ENCODE assay signal across 8 cellular contexts in genomic region chr12:11171145-11171952, GRCh38. TPM values are rescaled to one million over a fixed set of nuclear protein-coding genes. Genes with fewer than 3 reads are reported as not detected.
DNase-seq lines count a peak whose midpoint lies in the region; ATAC-seq and TF ChIP-seq lines count a peak whose summit lies in the region.

SMIM10L1 (plus strand) TSS chr12:11171194; CDS start chr12:11171357, 163 bp downstream.

- POLR2A ChIA-PET in CD4-positive, alpha-beta memory T cell (lab: Charles Lee; ENCODE audit: partially characterized antibody) = interaction anchor here (0.6 to 2.0 kb wide), 15 partner anchors 8 to 1186 kb away, joined by 3 to 16 read pairs (median 5); partner anchors contain the start of genes BORCS5 and GABARAPL1
- POLR2A ChIA-PET in activated CD4-positive, alpha-beta memory T cell treated with anti-CD3 and anti-CD28 coated beads, Interleukin-2, amount 10 ng/mL, durations not matched to agents 7 days and 5 days (lab: Charles Lee) = interaction anchor here (0.5 to 2.5 kb wide), 29 partner anchors 8 to 1191 kb away, joined by 3 to 19 read pairs (median 5); partner anchors contain the start of genes ETV6, GABARAPL1, MAGOHB and PRR4

- H3K27me3 Mint-ChIP-seq in CD4-positive, alpha-beta memory T cell = no peaks in the 10 kb centered on the region
- H3K27me3 Mint-ChIP-seq in activated CD4-positive, alpha-beta memory T cell treated with anti-CD3 and anti-CD28 coated beads, Interleukin-2, amount 10 ng/mL, durations not matched to agents 7 days and 5 days = no peaks in the 10 kb centered on the region

- peak; percentile 84 to 88 (median 87) for DNase-seq in CD4-positive, alpha-beta memory T cell
- DNase-seq in HK-2 (ENCODE audit: unreplicated experiment) (peak; percentile 91), NCI-H82 treated with DMSO at 0.1 percent for 48 hours (lab: John Stamatoyannopoulos, UW; ENCODE audit: unreplicated experiment) (peak; percentile 81), dorsolateral prefrontal cortex (peak; percentile 75 to 93 (median 90))
- peak; percentile 90 for DNase-seq in activated CD4-positive, alpha-beta memory T cell treated with anti-CD3 and anti-CD28 coated beads, Interleukin-2, amount 10 ng/mL, durations not matched to agents 7 days and 5 days
- DNase-seq in stimulated activated CD4-positive, alpha-beta T cell treated with anti-CD3 and anti-CD28 coated beads, Interleukin-4, amount 100 ng/mL, for 1 hour = peak; percentile 88

- peak within 1 kb of the TSS; percentile 98 to 100 (median 99) for H3K4me3 Mint-ChIP-seq in CD4-positive, alpha-beta memory T cell
- H3K4me3 Mint-ChIP-seq in activated CD4-positive, alpha-beta memory T cell treated with anti-CD3 and anti-CD28 coated beads, Interleukin-2, amount 10 ng/mL, durations not matched to agents 7 days and 5 days = peak within 1 kb of the TSS; percentile 91

- H3K4me1 ChIP-seq in CD4-positive, alpha-beta memory T cell (ENCODE audit: insufficient read depth, low read length) = peaks cover 51% of the 10 kb centered on the region
- H3K4me1 ChIP-seq in liver (ENCODE audit: control insufficient read depth in 4 of 4, insufficient read depth in 4 of 4, low read length in 3 of 4) = peaks cover 6 to 29% (median 15%) of the 10 kb centered on the region in 4 donors

- H3K27ac Mint-ChIP-seq in CD4-positive, alpha-beta memory T cell = peak within 1 kb of the TSS; percentile 97 to 99 (median 99)
- peak within 1 kb of the TSS; percentile 96 for H3K27ac Mint-ChIP-seq in activated CD4-positive, alpha-beta memory T cell treated with anti-CD3 and anti-CD28 coated beads, Interleukin-2, amount 10 ng/mL, durations not matched to agents 7 days and 5 days

- TF ChIP-seq CTCF in dorsolateral prefrontal cortex (IDR thresholded peaks at IDR 0.05 in 54 of 56, conservative IDR thresholded peaks at IDR 0.05 in 2 of 56; ENCODE audit: low read depth in 1 of 56, partially characterized antibody in 56 of 56) = peak in 29 of 56 donors; percentile 3 to 39 (median 23)
- no peak for TF ChIP-seq CTCF in liver (IDR thresholded peaks at IDR 0.05; ENCODE audit: low read depth, low read length, missing input control)

- H3K4me1 Mint-ChIP-seq in CD4-positive, alpha-beta memory T cell = peaks cover 44 to 81% (median 55%) of the 10 kb centered on the region in 4 donors
- H3K4me1 Mint-ChIP-seq in activated CD4-positive, alpha-beta memory T cell treated with anti-CD3 and anti-CD28 coated beads, Interleukin-2, amount 10 ng/mL, durations not matched to agents 7 days and 5 days = peaks cover 49% of the 10 kb centered on the region

- peak; percentile 97 for ATAC-seq in GM19455 (IDR thresholded peaks at IDR 0.05; ENCODE audit: unreplicated experiment)

- intact Hi-C loops in CD4-positive, alpha-beta memory T cell (cut with micrococcal nuclease) = loop anchor here (1.0 to 5.0 kb wide), 3 partner anchors 315 to 559 kb away; partner anchors contain the start of gene MAGOHB
- intact Hi-C loops in dorsolateral prefrontal cortex (cut with DNase I) = no loop called here

- H3K27me3 ChIP-seq in CD4-positive, alpha-beta memory T cell (ENCODE audit: insufficient read depth, low read length) = no peaks in the 10 kb centered on the region
- no peaks in the 10 kb centered on the region for H3K27me3 ChIP-seq in dorsolateral prefrontal cortex
- no peaks in the 10 kb centered on the region for H3K27me3 ChIP-seq in liver (ENCODE audit: control insufficient read depth in 4 of 4, insufficient read depth in 4 of 4, low read length in 3 of 4)

- under 1% methylated on average over 70 of the region's 70 CpGs for WGBS in liver

- H3K27ac ChIP-seq in CD4-positive, alpha-beta memory T cell (ENCODE audit: low read depth, low read length) = peak within 1 kb of the TSS; percentile 54
- peak within 1 kb of the TSS; percentile 80 to 100 (median 97) for H3K27ac ChIP-seq in dorsolateral prefrontal cortex
- H3K27ac ChIP-seq in liver (ENCODE audit: low read depth in 1 of 2, low read length in 2 of 2) = peak within 1 kb of the TSS; percentile 82 to 92

- peaks cover 33 to 42% of the 10 kb centered on the region in 2 donors for H3K36me3 Mint-ChIP-seq in CD4-positive, alpha-beta memory T cell
- peaks cover 57% of the 10 kb centered on the region for H3K36me3 Mint-ChIP-seq in activated CD4-positive, alpha-beta memory T cell treated with anti-CD3 and anti-CD28 coated beads, Interleukin-2, amount 10 ng/mL, durations not matched to agents 7 days and 5 days (ENCODE audit: low read depth)

- CTCF ChIA-PET in CD4-positive, alpha-beta memory T cell (lab: Charles Lee; ENCODE audit: partially characterized antibody) = interaction anchor here (0.8 to 2.5 kb wide), 4 partner anchors 8 to 401 kb away, joined by 3 to 11 read pairs (median 7); no protein-coding TSS in a partner anchor
- CTCF ChIA-PET in activated CD4-positive, alpha-beta memory T cell treated with anti-CD3 and anti-CD28 coated beads, Interleukin-2, amount 10 ng/mL, durations not matched to agents 7 days and 5 days (lab: Charles Lee) = interaction anchor here (0.9 to 2.0 kb wide), 6 partner anchors 10 to 421 kb away, joined by 3 to 8 read pairs (median 4); no protein-coding TSS in a partner anchor

- H3K9me3 ChIP-seq in CD4-positive, alpha-beta memory T cell (ENCODE audit: control insufficient read depth in 1 of 2, low read length in 2 of 2) = no peaks in the 10 kb centered on the region
- no peaks in the 10 kb centered on the region for H3K9me3 ChIP-seq in liver (ENCODE audit: control insufficient read depth in 4 of 4, low read length in 3 of 4)

- H3K9me3 Mint-ChIP-seq in CD4-positive, alpha-beta memory T cell = no peaks in the 10 kb centered on the region
- no peaks in the 10 kb centered on the region for H3K9me3 Mint-ChIP-seq in activated CD4-positive, alpha-beta memory T cell treated with anti-CD3 and anti-CD28 coated beads, Interleukin-2, amount 10 ng/mL, durations not matched to agents 7 days and 5 days

- TF ChIP-seq RAD21 in liver (IDR thresholded peaks at IDR 0.05) = peak; percentile 13 to 51

- H3K36me3 ChIP-seq in CD4-positive, alpha-beta memory T cell (ENCODE audit: insufficient read depth, low read length) = peaks cover 2% of the 10 kb centered on the region
- no peaks in the 10 kb centered on the region for H3K36me3 ChIP-seq in liver (ENCODE audit: control insufficient read depth in 4 of 4, insufficient read depth in 3 of 4, low read depth in 1 of 4, low read length in 3 of 4)

- H3K4me3 ChIP-seq in CD4-positive, alpha-beta memory T cell (ENCODE audit: low read length in 2 of 2) = peak within 1 kb of the TSS; percentile 70 to 95
- H3K4me3 ChIP-seq in dorsolateral prefrontal cortex (peak within 1 kb of the TSS; percentile 70 to 98 (median 89)), liver (ENCODE audit: low read depth in 1 of 3, low read length in 3 of 3) (peak within 1 kb of the TSS; percentile 71 to 98 (median 72))

- H3K9ac ChIP-seq in liver (ENCODE audit: low read depth in 1 of 2, low read length in 2 of 2) = peak within 1 kb of the TSS; percentile 81 to 94

TF ChIP-seq in liver, 16 proteins besides CTCF, POLR2A, EP300 and RAD21:
- peak; percentile 98 for TF ChIP-seq YY1 (IDR thresholded peaks at IDR 0.05)
- TF ChIP-seq FOXA1 (IDR thresholded peaks at IDR 0.05) = no peak
- no peak for TF ChIP-seq HNF4G (IDR thresholded peaks at IDR 0.05)
- no peak for TF ChIP-seq FOXA2 (IDR thresholded peaks at IDR 0.05)
- peak in 1 of 2 donors; percentile 40 for TF ChIP-seq JUND (IDR thresholded peaks at IDR 0.05)
- peak in 1 of 2 donors; percentile 49 for TF ChIP-seq GABPA (IDR thresholded peaks at IDR 0.05 in 1 of 2, conservative IDR thresholded peaks at IDR 0.05 in 1 of 2)
- TF ChIP-seq ZBTB33 (IDR thresholded peaks at IDR 0.05) = peak; percentile 99
- no peak for TF ChIP-seq NR2F2 (IDR thresholded peaks at IDR 0.05)
- TF ChIP-seq MAX (IDR thresholded peaks at IDR 0.05) = no peak
- no peak for TF ChIP-seq EGR1 (IDR thresholded peaks at IDR 0.05; ENCODE audit: low read depth in 2 of 2)
- TF ChIP-seq SP1 (IDR thresholded peaks at IDR 0.05) = peak; percentile 7

RNA-seq across cellular contexts. Expression of gene SMIM10L1, which starts in this region (rescaled TPM):
- total RNA-seq in CD4-positive, alpha-beta memory T cell = 10 to 100 TPM; 11.6 to 11.9 TPM
- 10 to 100 TPM in 1 of 2 donors, 1 to 10 TPM in 1; 8.0 to 15.2 TPM for polyA plus RNA-seq in CD4-positive, alpha-beta memory T cell
- total RNA-seq in activated CD4-positive, alpha-beta memory T cell treated with anti-CD3 and anti-CD28 coated beads, Interleukin-2, amount 10 ng/mL, durations not matched to agents 7 days and 5 days = 1 to 10 TPM; 8.3 TPM
- total RNA-seq in dorsolateral prefrontal cortex (10 to 100 TPM; 10.0 to 17.4 (median 13.3) TPM), liver (1 to 10 TPM; 4.9 to 6.3 TPM)
- 1 to 10 TPM; 6.0 to 6.3 TPM for polyA plus RNA-seq in liver

Comparison
In these comparisons a context has a peak if more than half of its experiments do, and no peak if none do; other contexts are left out.
1. Peak in every context shown above with its lines: DNase-seq, ATAC-seq, H3K4me3 ChIP-seq and H3K27ac ChIP-seq.